Comparison of ENCODE assay signal across 1 cellular context in genomic region chr7:157499835-157500153, GRCh38.
TF ChIP-seq lines count a peak whose summit lies in the region.

No MANE protein-coding gene starts in this region.

TF ChIP-seq in GM23338, 12 proteins besides CTCF, POLR2A, EP300 and RAD21:
- TF ChIP-seq ZNF462 (CRISPR knock-in tag; IDR thresholded peaks at IDR 0.05) = no peak
- no peak for TF ChIP-seq STAT1 (IDR thresholded peaks at IDR 0.05; ENCODE audit: unreplicated experiment)
- TF ChIP-seq REST (IDR thresholded peaks at IDR 0.05; ENCODE audit: unreplicated experiment) = no peak
- no peak for TF ChIP-seq JUNB (IDR thresholded peaks at IDR 0.05; ENCODE audit: unreplicated experiment)
- no peak for TF ChIP-seq EZH2 (IDR thresholded peaks at IDR 0.05; ENCODE audit: low read depth, unreplicated experiment)
- TF ChIP-seq CREB1 (CRISPR knock-in tag; IDR thresholded peaks at IDR 0.05; ENCODE audit: low read depth) = no peak
- no peak for TF ChIP-seq ZNF114 (CRISPR knock-in tag; IDR thresholded peaks at IDR 0.05)
- TF ChIP-seq NANOG (IDR thresholded peaks at IDR 0.05; ENCODE audit: borderline replicate concordance) = no peak
- no peak for TF ChIP-seq EZH2phosphoT487 (IDR thresholded peaks at IDR 0.05; ENCODE audit: unreplicated experiment)
- no peak for TF ChIP-seq ETS1 (IDR thresholded peaks at IDR 0.05)
- TF ChIP-seq POLR2AphosphoS5 (IDR thresholded peaks at IDR 0.05; ENCODE audit: low read depth) = no peak
- no peak for TF ChIP-seq ZNF331 (CRISPR knock-in tag; IDR thresholded peaks at IDR 0.05; ENCODE audit: low read depth)
